ENCODE assay signal across 1 cellular context in genomic region chr2:37829616-37830385, GRCh38.
TF ChIP-seq lines count a peak whose summit lies in the region.

No MANE protein-coding gene starts in this region.

TF ChIP-seq in GM23338, 12 proteins besides CTCF, POLR2A, EP300 and RAD21 (continued from another document):
- TF ChIP-seq ZNF462 (CRISPR knock-in tag; IDR thresholded peaks at IDR 0.05): no peak
TF ChIP-seq in GM23338: peak in this region for 0.
